12 cellular contexts compared by ENCODE assay signal in the genomic region with DNA sequence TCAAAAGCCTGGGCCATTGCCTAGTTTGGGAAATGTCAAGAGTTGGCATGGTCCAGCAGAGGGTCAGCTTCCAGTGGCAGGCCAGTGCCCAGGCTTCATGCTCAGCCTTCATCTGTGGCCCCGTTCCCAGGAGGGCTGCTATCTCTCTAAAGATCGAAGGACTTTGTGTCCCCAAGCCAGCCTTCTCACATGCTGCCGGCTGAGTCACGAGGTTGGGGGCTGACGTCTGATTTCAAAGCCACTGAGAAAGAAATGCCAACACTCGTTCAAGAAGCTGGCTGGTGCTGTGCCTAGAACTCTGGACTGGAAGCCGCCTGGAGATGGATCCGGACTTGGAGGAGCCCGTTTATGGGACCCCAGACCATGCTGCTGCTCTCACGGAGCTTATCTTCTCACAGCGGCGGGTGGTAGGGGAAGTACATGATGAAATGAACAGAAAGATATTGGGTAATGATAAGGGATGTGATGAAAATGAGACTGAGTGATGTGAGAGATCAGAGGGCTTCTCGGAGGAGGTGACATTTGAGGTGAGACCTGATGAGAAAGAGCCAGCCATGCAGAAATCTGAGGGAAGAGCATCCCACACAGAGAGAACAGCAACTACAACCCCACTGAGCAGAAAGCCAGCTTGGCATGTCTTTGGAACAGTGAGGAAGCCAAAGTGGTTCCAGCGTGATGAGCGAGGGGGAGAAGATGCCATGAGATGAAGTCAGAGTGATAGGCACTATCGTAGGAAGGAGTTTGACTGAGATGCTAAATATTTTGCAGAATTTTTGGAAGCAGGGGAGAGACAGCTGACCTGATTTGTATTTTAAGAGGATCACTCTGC. TPM values are rescaled to one million over a fixed set of nuclear protein-coding genes. Genes with fewer than 3 reads are reported as not detected.
DNase-seq lines count a peak whose midpoint lies in the region; FAIRE-seq and TF ChIP-seq lines count a peak whose summit lies in the region.
"Had no signal": no experiment of that assay in that cellular context is flagged by ENCODE, and none has a peak within 500 bp of the region (broad histone marks: within the 10 kb centered on the region; RNA-seq: fewer than 3 reads in every experiment).

No MANE protein-coding gene starts in this region.

- H3K36me3 Mint-ChIP-seq in Caco-2 (ENCODE audit: insufficient read depth, unreplicated experiment), result no peaks in the 10 kb centered on the region
- H3K36me3 Mint-ChIP-seq: immature natural killer cell had no signal

- H3K4me3 Mint-ChIP-seq in Caco-2 (ENCODE audit: unreplicated experiment), result no peak overlapping the region
- H3K4me3 Mint-ChIP-seq: activated CD4-positive, alpha-beta T cell treated with anti-CD3 and anti-CD28 coated beads, Interleukin-2, amount 10 ng/mL, durations not matched to agents 7 days and 5 days; immature natural killer cell had no signal

- peak overlapping the region in 1 of 2 donors; percentile 17 for H3K4me3 ChIP-seq in kidney (ENCODE audit: low read length in 2 of 2)
- peak overlapping the region; percentile 60 to 66 (median 65) for H3K4me3 ChIP-seq in skeletal muscle tissue (ENCODE audit: low read length in 3 of 3)
- peak overlapping the region in 1 of 4 donors; percentile 17 for H3K4me3 ChIP-seq in esophagus muscularis mucosa
- no peak overlapping the region for H3K4me3 ChIP-seq in Caco-2 (ENCODE audit: low read depth, low read length)

- peaks cover 10% of the 10 kb centered on the region for H3K9me3 Mint-ChIP-seq in Caco-2 (ENCODE audit: unreplicated experiment)

- POLR2A ChIA-PET in Caco-2 (lab: Charles Lee), result no interaction called here

- peak; percentile 40 for DNase-seq in GM03348 (ENCODE audit: low spot score)
- peak; percentile 52 for DNase-seq in cerebellar cortex (ENCODE audit: low spot score)
- DNase-seq in kidney, result peak; percentile 79
- DNase-seq in effector CD8-positive, alpha-beta T cell (lab: John Stamatoyannopoulos, UW), result no peak
- DNase-seq in esophagus muscularis mucosa (ENCODE audit: extremely low spot score), result no peak
- no peak for DNase-seq in Caco-2
- DNase-seq in SHP77 (lab: John Stamatoyannopoulos, UW), result no peak
- DNase-seq: activated CD4-positive, alpha-beta T cell treated with anti-CD3 and anti-CD28 coated beads, Interleukin-2, amount 10 ng/mL, durations not matched to agents 7 days and 5 days; central memory CD4-positive, alpha-beta T cell; immature natural killer cell; Karpas-422 had no signal

- TF ChIP-seq POLR2A in esophagus muscularis mucosa (IDR thresholded peaks at IDR 0.05; ENCODE audit: low read depth), result no peak

- H3K9ac ChIP-seq in kidney (ENCODE audit: low read length in 2 of 2) (peak overlapping the region in 1 of 2 donors; percentile 31), skeletal muscle tissue (ENCODE audit: low read depth in 1 of 3, low read length in 3 of 3) (peak overlapping the region; percentile 59 to 88 (median 69))

- TF ChIP-seq EP300 in esophagus muscularis mucosa (IDR thresholded peaks at IDR 0.05), result no peak

- 69% methylated on average over 16 of the region's 16 CpGs for WGBS in esophagus muscularis mucosa

- no peaks in the 10 kb centered on the region for H3K36me3 ChIP-seq in kidney (ENCODE audit: control insufficient read depth in 1 of 2, insufficient read depth in 2 of 2, low read length in 2 of 2)
- H3K36me3 ChIP-seq in skeletal muscle tissue (ENCODE audit: control insufficient read depth in 3 of 3, insufficient read depth in 3 of 3, low read length in 3 of 3), result no peaks in the 10 kb centered on the region
- no peaks in the 10 kb centered on the region for H3K36me3 ChIP-seq in esophagus muscularis mucosa
- no peaks in the 10 kb centered on the region for H3K36me3 ChIP-seq in Caco-2 (ENCODE audit: control insufficient read depth, insufficient read depth, low read length)

- H3K4me1 Mint-ChIP-seq in Caco-2 (ENCODE audit: low read depth, unreplicated experiment), result peaks cover 19% of the 10 kb centered on the region
- H3K4me1 Mint-ChIP-seq: activated CD4-positive, alpha-beta T cell treated with anti-CD3 and anti-CD28 coated beads, Interleukin-2, amount 10 ng/mL, durations not matched to agents 7 days and 5 days; immature natural killer cell had no signal

- intact Hi-C loops in kidney (cut with DNase I), result no loop called here
- intact Hi-C loops in esophagus muscularis mucosa (cut with DNase I), result no loop called here
- intact Hi-C loops in Caco-2 (cut with micrococcal nuclease; ENCODE audit: unreplicated experiment), result no loop called here

- H3K27me3 Mint-ChIP-seq in Caco-2 (ENCODE audit: insufficient read depth, unreplicated experiment), result no peaks in the 10 kb centered on the region
- H3K27me3 Mint-ChIP-seq: activated CD4-positive, alpha-beta T cell treated with anti-CD3 and anti-CD28 coated beads, Interleukin-2, amount 10 ng/mL, durations not matched to agents 7 days and 5 days had no signal

- H3K27ac Mint-ChIP-seq in Caco-2 (ENCODE audit: unreplicated experiment), result no peak overlapping the region
- H3K27ac Mint-ChIP-seq: activated CD4-positive, alpha-beta T cell treated with anti-CD3 and anti-CD28 coated beads, Interleukin-2, amount 10 ng/mL, durations not matched to agents 7 days and 5 days; immature natural killer cell had no signal

- peaks cover 0 to 1% of the 10 kb centered on the region in 2 donors for H3K9me3 ChIP-seq in kidney (ENCODE audit: control insufficient read depth in 1 of 2, low read length in 2 of 2)
- peaks cover 0 to 19% (median 0%) of the 10 kb centered on the region in 3 donors for H3K9me3 ChIP-seq in skeletal muscle tissue (ENCODE audit: control insufficient read depth in 3 of 3, low read length in 3 of 3)
- H3K9me3 ChIP-seq in esophagus muscularis mucosa, result peaks cover 0 to 9% (median 2%) of the 10 kb centered on the region in 4 donors
- peaks cover 3% of the 10 kb centered on the region; the same call in 1 of the 2 replicates for H3K9me3 ChIP-seq in Caco-2

- no peak for TF ChIP-seq CTCF in kidney (IDR thresholded peaks at IDR 0.05; ENCODE audit: borderline replicate concordance, extremely low read depth, insufficient read depth)
- TF ChIP-seq CTCF in esophagus muscularis mucosa (IDR thresholded peaks at IDR 0.05), result no peak
- TF ChIP-seq CTCF in Caco-2 (IDR thresholded peaks at IDR 0.05; ENCODE audit: insufficient read depth in 1 of 2, low read depth in 1 of 2, low read length in 1 of 2, severe bottlenecking in 1 of 2, unreplicated experiment in 1 of 2), result no peak

- H3K27ac ChIP-seq in kidney (ENCODE audit: low read depth in 2 of 2, low read length in 2 of 2) (peak overlapping the region; percentile 2 to 86), skeletal muscle tissue (ENCODE audit: low read depth, low read length) (peak overlapping the region; percentile 79), esophagus muscularis mucosa (replicated peaks in 1 of 4) (no peak overlapping the region)

- no TSS peak for BruUV-seq in Caco-2 (replicated peaks; lab: Mats Ljungman, UMichigan)

- H3K4me1 ChIP-seq in kidney (ENCODE audit: control insufficient read depth in 1 of 2, insufficient read depth in 1 of 2, low read depth in 1 of 2, low read length in 2 of 2) (peaks cover 18 to 22% of the 10 kb centered on the region in 2 donors), skeletal muscle tissue (ENCODE audit: control insufficient read depth in 3 of 3, insufficient read depth in 3 of 3, low read length in 3 of 3) (peaks cover 26 to 49% (median 44%) of the 10 kb centered on the region in 3 donors), esophagus muscularis mucosa (peaks cover 7 to 14% (median 12%) of the 10 kb centered on the region in 4 donors), Caco-2 (peaks cover 17% of the 10 kb centered on the region)

- CTCF ChIA-PET in Caco-2 (lab: Charles Lee), result interaction anchor here (1.0 kb wide), 1 partner anchor 19 kb away, joined by 4 read pairs; no protein-coding TSS in a partner anchor

- FAIRE-seq in kidney (lab: Jason Lieb, UNC), result no peak

- H3K27me3 ChIP-seq in skeletal muscle tissue (ENCODE audit: control insufficient read depth in 3 of 3, insufficient read depth in 3 of 3, low read length in 3 of 3), result no peaks in the 10 kb centered on the region
- peaks cover 0 to 55% (median 0%) of the 10 kb centered on the region in 4 donors for H3K27me3 ChIP-seq in esophagus muscularis mucosa
- H3K27me3 ChIP-seq in Caco-2 (replicated peaks; ENCODE audit: control insufficient read depth, insufficient read depth, low read length), result no peaks in the 10 kb centered on the region

RNA-seq across cellular contexts. Expression of gene BOD1, which starts 54.9 kb away (rescaled TPM):
- total RNA-seq in kidney, result 32.5 TPM
- polyA plus RNA-seq in kidney (ENCODE audit: insufficient read depth, low read depth, low replicate concordance), result 43.6 TPM
- 41.8 TPM for total RNA-seq in skeletal muscle tissue
- total RNA-seq in esophagus muscularis mucosa, result 10 to 100 TPM; 43.9 to 58.3 (median 48.3) TPM
- total RNA-seq in Caco-2 (2022), result 111 and 120 TPM in 2 replicates

Comparison
In these comparisons a context has a peak if more than half of its experiments do, and no peak if none do; other contexts are left out.
1. DNase-seq: peak in GM03348 (single experiment), cerebellar cortex (single experiment) and kidney (single experiment); none in effector CD8-positive, alpha-beta T cell (single experiment), esophagus muscularis mucosa (single experiment), Caco-2 (0 of 2) and SHP77 (0 of 2).
2. H3K27ac ChIP-seq: peak in kidney (2 of 2) and skeletal muscle tissue (single experiment); none in esophagus muscularis mucosa (0 of 4).